16 cellular contexts compared by ENCODE assay signal in the genomic region with DNA sequence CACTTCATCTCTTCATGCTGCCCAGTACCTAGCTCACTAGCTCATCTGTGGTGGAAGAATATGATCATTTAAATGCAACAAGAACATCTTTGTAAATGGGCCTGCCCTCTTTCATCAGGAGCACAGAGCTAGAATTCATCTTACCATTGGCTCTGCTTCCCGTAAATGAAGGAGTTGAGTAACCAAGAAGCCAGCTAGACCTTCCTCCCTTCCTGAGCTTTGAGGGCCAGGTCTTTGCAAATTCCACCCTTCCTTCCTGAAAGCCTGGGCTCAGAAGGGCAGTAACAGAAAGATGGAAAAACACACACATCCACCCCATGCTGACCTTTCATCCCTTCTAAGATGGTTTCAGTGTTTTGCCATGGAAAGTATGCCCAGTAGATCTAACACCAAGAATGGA.
"Had no signal": no experiment of that assay in that cellular context is flagged by ENCODE, and none has a peak within 500 bp of the region (broad histone marks: within the 10 kb centered on the region; RNA-seq: fewer than 3 reads in every experiment).

No MANE protein-coding gene starts in this region.

- H3K9me3 ChIP-seq: transverse colon had no signal

- H3K27me3 ChIP-seq: brain microvascular endothelial cell, transverse colon had no signal

- H3K4me1 ChIP-seq: parathyroid adenoma, transverse colon had no signal

- ATAC-seq: left ventricle myocardium superior; naive thymus-derived CD8-positive, alpha-beta T cell; stimulated activated naive B cell treated with anti-CD40 and anti-IgM and Interleukin-4, amounts not matched to agents 10 μg/mL and 1 μg/mL and 100 μg/mL, for 72 hours had no signal

- DNase-seq: activated CD4-positive, alpha-beta T cell treated with anti-CD3 and anti-CD28 coated beads, Interleukin-2, amount 10 ng/mL, durations not matched to agents 7 days and 5 days; activated CD4-positive, CD25-positive, alpha-beta regulatory T cell; activated gamma-delta T cell treated with Interleukin-2 at 50 U/mL for 16 hours; activated naive CD8-positive, alpha-beta T cell treated with anti-CD3 and anti-CD28 coated beads, Interleukin-2, amount 10 ng/mL, durations not matched to agents 7 days and 5 days; brain microvascular endothelial cell; cerebellar nuclear complex; effector memory CD4-positive, alpha-beta T cell; foreskin melanocyte; left ventricle myocardium superior; mesenchymal stem cell; naive thymus-derived CD8-positive, alpha-beta T cell; stimulated activated CD4-positive, alpha-beta T cell treated with anti-CD3 and anti-CD28 coated beads, Interleukin-2, amount 100 ng/mL, for 48 hours; stimulated activated naive B cell treated with anti-CD40 and anti-IgM and Interleukin-4, amounts not matched to agents 10 μg/mL and 1 μg/mL and 100 μg/mL, for 72 hours; transverse colon had no signal

- H3K4me3 ChIP-seq: transverse colon had no signal

- H3K27ac ChIP-seq: brain microvascular endothelial cell, epithelial cell of prostate, parathyroid adenoma, transverse colon had no signal

- H3K36me3 ChIP-seq: brain microvascular endothelial cell, transverse colon had no signal
